In the genomic region with DNA sequence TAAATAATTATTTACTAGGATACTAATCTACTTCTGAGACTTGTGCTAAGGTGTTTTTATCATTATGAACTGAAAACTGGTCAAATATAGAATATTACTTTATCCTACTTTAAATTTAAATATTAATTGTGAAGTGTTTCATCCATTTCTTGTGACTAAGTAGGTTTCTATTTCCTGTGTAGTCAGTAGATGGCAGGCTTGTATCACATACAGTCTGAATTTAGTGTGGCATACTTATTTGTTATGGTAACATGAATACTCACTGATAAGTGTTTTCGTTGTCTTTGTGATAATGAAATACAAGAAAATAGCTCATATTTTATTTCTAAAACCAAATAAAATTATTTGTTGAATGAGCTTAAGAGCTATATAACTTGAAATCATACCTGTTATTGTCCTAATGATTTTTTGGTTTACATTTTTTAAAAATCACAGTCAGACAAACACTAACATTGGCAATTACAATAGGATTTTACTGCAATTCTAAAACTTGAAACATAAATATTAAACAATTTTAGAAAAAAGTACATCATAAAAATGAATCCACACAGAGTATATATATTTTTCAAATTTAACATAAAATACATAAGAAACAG, we compare ENCODE assay signal across 10 cellular contexts.
DNase-seq lines count a peak whose midpoint lies in the region; ATAC-seq, FAIRE-seq and TF ChIP-seq lines count a peak whose summit lies in the region.
"Had no signal": no experiment of that assay in that cellular context is flagged by ENCODE, and none has a peak within 500 bp of the region (broad histone marks: within the 10 kb centered on the region; RNA-seq: fewer than 3 reads in every experiment).

No MANE protein-coding gene starts in this region.

- no peaks in the 10 kb centered on the region for H3K27me3 Mint-ChIP-seq in neural progenitor cell (ENCODE audit: insufficient read depth, low read depth)
- H3K27me3 Mint-ChIP-seq: activated B cell treated with CpG ODN at 0.5 μM for 24 hours had no signal

- H3K9ac ChIP-seq in neural progenitor cell: no peak overlapping the region

- no peaks in the 10 kb centered on the region for H4K20me1 ChIP-seq in neural progenitor cell (ENCODE audit: low read depth)

- H3F3A ChIP-seq in neural progenitor cell (ENCODE audit: low read depth): no peaks in the 10 kb centered on the region

- H3K4me3 ChIP-seq in GM12864 (ENCODE audit: low read depth, low read length) (no peak overlapping the region), bronchial epithelial cell (ENCODE audit: low read depth, low read length) (no peak overlapping the region), neural progenitor cell (no peak overlapping the region)
- H3K4me3 ChIP-seq: skin epidermis had no signal

- peaks cover 4% of the 10 kb centered on the region for H3K4me1 Mint-ChIP-seq in neural progenitor cell
- H3K4me1 Mint-ChIP-seq: activated B cell treated with CpG ODN at 0.5 μM for 24 hours had no signal

- no peak overlapping the region for H3K4me2 ChIP-seq in neural progenitor cell

- H3K27ac ChIP-seq in neural progenitor cell: no peak overlapping the region
- H3K27ac ChIP-seq: skin epidermis had no signal

- no peaks in the 10 kb centered on the region for H3K9me3 Mint-ChIP-seq in neural progenitor cell

- no peaks in the 10 kb centered on the region for H3K4me1 ChIP-seq in neural progenitor cell

- DNase-seq in GM12864 (ENCODE audit: low read depth) (peak; percentile 24), NCI-H2227 (lab: John Stamatoyannopoulos, UW; ENCODE audit: unreplicated experiment) (peak; percentile 42), bronchial epithelial cell (ENCODE audit: low read depth) (peak; percentile 48), neural progenitor cell (ENCODE audit: low spot score) (peak; percentile 45), NK-92 (lab: John Stamatoyannopoulos, UW; ENCODE audit: unreplicated experiment) (no peak), NCI-H1048 (lab: John Stamatoyannopoulos, UW) (no peak)
- DNase-seq: activated B cell treated with CpG ODN at 0.5 μM for 24 hours had no signal

- no peaks in the 10 kb centered on the region for H3K79me2 ChIP-seq in neural progenitor cell (ENCODE audit: low read depth)

- no peak overlapping the region for H2AFZ ChIP-seq in neural progenitor cell (replicated peaks)

- H3K27me3 ChIP-seq in bronchial epithelial cell (ENCODE audit: control insufficient read depth, insufficient read depth, low read length): no peaks in the 10 kb centered on the region
- H3K27me3 ChIP-seq in neural progenitor cell: no peaks in the 10 kb centered on the region

- H3K36me3 ChIP-seq in bronchial epithelial cell (ENCODE audit: control insufficient read depth, insufficient read depth, low read length) (no peaks in the 10 kb centered on the region), neural progenitor cell (no peaks in the 10 kb centered on the region)

- no peak overlapping the region for H3K4me3 Mint-ChIP-seq in neural progenitor cell
- H3K4me3 Mint-ChIP-seq: activated B cell treated with CpG ODN at 0.5 μM for 24 hours had no signal

- no peaks in the 10 kb centered on the region for H3K9me3 ChIP-seq in neural progenitor cell (ENCODE audit: low read depth)

- no peaks in the 10 kb centered on the region for H3K36me3 Mint-ChIP-seq in neural progenitor cell

- no peak for FAIRE-seq in bronchial epithelial cell (lab: Jason Lieb, UNC)

- ATAC-seq in HG03025 (IDR thresholded peaks at IDR 0.05; ENCODE audit: low FRiP score, unreplicated experiment) (peak; percentile 68), GM21381 (IDR thresholded peaks at IDR 0.05; ENCODE audit: unreplicated experiment) (no peak)

- no peak overlapping the region for H3K27ac Mint-ChIP-seq in neural progenitor cell
- H3K27ac Mint-ChIP-seq: activated B cell treated with CpG ODN at 0.5 μM for 24 hours had no signal

- peak; percentile 33 for TF ChIP-seq CTCF in GM12864 (IDR thresholded peaks at IDR 0.05; ENCODE audit: low read depth, low read length, missing control alignments)
- TF ChIP-seq CTCF in bronchial epithelial cell (IDR thresholded peaks at IDR 0.05; ENCODE audit: insufficient read depth, low read length, severe bottlenecking): peak; percentile 4
- peak; percentile 77 for TF ChIP-seq CTCF in neural progenitor cell (IDR thresholded peaks at IDR 0.05)

Comparison
In these comparisons a context has a peak if more than half of its experiments do, and no peak if none do; other contexts are left out.
1. DNase-seq: peak in GM12864 (single experiment), NCI-H2227 (single experiment), bronchial epithelial cell (single experiment) and neural progenitor cell (single experiment); none in NK-92 (single experiment) and NCI-H1048 (single experiment).
2. CTCF ChIP-seq: peak in every context shown above with its lines; median percentile 77 in neural progenitor cell; 33 in GM12864; 4 in bronchial epithelial cell.